Comparison of ENCODE assay signal across 28 cellular contexts in the genomic region with DNA sequence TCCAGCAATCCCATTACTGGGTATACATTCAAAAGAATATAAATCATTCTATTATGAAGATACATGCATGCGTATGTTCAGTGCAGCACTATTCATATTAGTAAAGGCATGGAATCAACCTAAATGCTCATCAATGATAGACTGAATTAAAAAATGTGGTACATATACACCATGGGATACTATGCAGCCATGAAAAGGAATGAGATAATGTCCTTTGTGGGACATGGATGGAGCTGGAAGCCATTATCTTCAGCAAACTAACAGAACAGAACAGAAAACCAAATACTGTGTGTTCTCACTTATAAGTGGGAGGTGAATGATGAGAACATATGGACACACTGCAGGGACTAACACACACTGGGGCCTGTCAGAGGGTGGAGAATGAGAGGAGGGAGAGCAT.
"Had no signal": no experiment of that assay in that cellular context is flagged by ENCODE, and none has a peak within 500 bp of the region (broad histone marks: within the 10 kb centered on the region; RNA-seq: fewer than 3 reads in every experiment).

No MANE protein-coding gene starts in this region.

- H3K27ac Mint-ChIP-seq: dendritic cell treated with granulocyte-macrophage colony-stimulating factor and Interleukin-4, amounts not matched to agents 40 ng/mL and 50 ng/mL, for 4 days; effector memory CD8-positive, alpha-beta T cell; endodermal cell; mesothelial cell of epicardium had no signal

- FAIRE-seq: endometrium, islet of Langerhans, keratinocyte had no signal

- H3K4me3 ChIP-seq: esophagus squamous epithelium, gastrocnemius medialis, heart right ventricle, left lung, lower lobe of right lung, mucosa of descending colon had no signal

- H3K27me3 Mint-ChIP-seq: dendritic cell treated with granulocyte-macrophage colony-stimulating factor and Interleukin-4, amounts not matched to agents 40 ng/mL and 50 ng/mL, for 4 days; effector memory CD8-positive, alpha-beta T cell; naive B cell; naive thymus-derived CD8-positive, alpha-beta T cell had no signal

- H3K4me3 Mint-ChIP-seq: dendritic cell treated with granulocyte-macrophage colony-stimulating factor and Interleukin-4, amounts not matched to agents 40 ng/mL and 50 ng/mL, for 4 days; effector memory CD8-positive, alpha-beta T cell; endodermal cell; mesothelial cell of epicardium; naive B cell; naive thymus-derived CD8-positive, alpha-beta T cell had no signal

- H3K27ac ChIP-seq: epithelial cell of prostate, esophagus squamous epithelium, gastrocnemius medialis, heart right ventricle, left lung, lower lobe of right lung had no signal

- H3K36me3 ChIP-seq: esophagus squamous epithelium, gastrocnemius medialis, heart right ventricle, left lung, lower lobe of right lung had no signal

- H3K27me3 ChIP-seq: esophagus squamous epithelium, gastrocnemius medialis, heart right ventricle, left lung had no signal

- H3K4me1 ChIP-seq: gastrocnemius medialis, heart right ventricle, left lung, lower lobe of right lung had no signal

- H3K9me3 ChIP-seq: gastrocnemius medialis had no signal

- ATAC-seq: effector memory CD8-positive, alpha-beta T cell; esophagus mucosa; gastrocnemius medialis; heart right ventricle; left cardiac atrium; left lung; left ventricle myocardium superior; lower lobe of right lung; mucosa of descending colon; naive thymus-derived CD8-positive, alpha-beta T cell had no signal

- DNase-seq: cortex of kidney; effector CD8-positive, alpha-beta T cell; effector memory CD8-positive, alpha-beta T cell; endodermal cell; erythroblast; esophagus squamous epithelium; foreskin fibroblast; foreskin melanocyte; gastrocnemius medialis; glutamatergic neuron; head of caudate nucleus; heart right ventricle; hippocampal formation; left cardiac atrium; left lung; left ventricle myocardium superior; lower lobe of right lung; mesenchymal stem cell; mucosa of descending colon; naive B cell; naive thymus-derived CD8-positive, alpha-beta T cell had no signal
